In genomic region chr7:106369349-106369748, GRCh38 we compare ENCODE assay signal across 15 cellular contexts.
A peak's percentile ranks its signal among the peaks of the same experiment; 100 is the strongest.
DNase-seq lines count a peak whose midpoint lies in the region; ATAC-seq, FAIRE-seq and TF ChIP-seq lines count a peak whose summit lies in the region.
"Had no signal": no experiment of that assay in that cellular context is flagged by ENCODE, and none has a peak within 500 bp of the region (broad histone marks: within the 10 kb centered on the region; RNA-seq: fewer than 3 reads in every experiment).

No MANE protein-coding gene starts in this region.

- intact Hi-C loops in K562 (cut with micrococcal nuclease) = no loop called here

- no peak for TF ChIP-seq EP300 in K562 (IDR thresholded peaks at IDR 0.05; ENCODE audit: low read length)

- TF ChIP-seq RAD21 in K562 (CRISPR knock-in tag; conservative IDR thresholded peaks at IDR 0.05 in 1 of 2, IDR thresholded peaks at IDR 0.05 in 1 of 2) = no peak

- no peaks in the 10 kb centered on the region for H3K9me3 ChIP-seq in K562 (replicated peaks; ENCODE audit: control insufficient read depth, insufficient read depth, low read depth, low read length)
- H3K9me3 ChIP-seq: SJCRH30 had no signal

- no peaks in the 10 kb centered on the region for H3K79me2 ChIP-seq in K562 (ENCODE audit: control insufficient read depth, insufficient read depth, low read length)

- no peaks in the 10 kb centered on the region for H3K36me3 ChIP-seq in BJ (ENCODE audit: control insufficient read depth, insufficient read depth, low read length)
- H3K36me3 ChIP-seq in K562 (ENCODE audit: control insufficient read depth, insufficient read depth, low read length) = no peaks in the 10 kb centered on the region
- H3K36me3 ChIP-seq: SJCRH30 had no signal

- POLR2A ChIA-PET in BJ (lab: Charles Lee) = no interaction called here
- POLR2A ChIA-PET in K562 (lab: Yijun Ruan, JAX) = interaction anchor here (0.6 to 1.6 kb wide), 4 partner anchors 11 to 204 kb away, joined by 3 to 4 read pairs (median 4); no protein-coding TSS in a partner anchor

- no peak overlapping the region for H3K4me3 Mint-ChIP-seq in HFFc6
- no peak overlapping the region for H3K4me3 Mint-ChIP-seq in chondrocyte (ENCODE audit: unreplicated experiment)

- no peaks in the 10 kb centered on the region for H3K27me3 ChIP-seq in BJ (ENCODE audit: control insufficient read depth, insufficient read depth, low read length)
- H3K27me3 ChIP-seq in K562 (ENCODE audit: control insufficient read depth in 2 of 2, insufficient read depth in 2 of 2, low read length in 2 of 2) = no peaks in the 10 kb centered on the region

- TF ChIP-seq POLR2A in K562 (conservative IDR thresholded peaks at IDR 0.05) (no peak), H54 (IDR thresholded peaks at IDR 0.05; ENCODE audit: low read depth, low read length) (no peak)

- no TSS peak for BruUV-seq in K562 (replicated peaks; lab: Mats Ljungman, UMichigan)

- peaks cover 8% of the 10 kb centered on the region for H3K4me1 Mint-ChIP-seq in HFFc6 (ENCODE audit: low read depth)
- no peaks in the 10 kb centered on the region for H3K4me1 Mint-ChIP-seq in chondrocyte (ENCODE audit: low read depth)

- H3K4me3 ChIP-seq in BJ (ENCODE audit: low read depth, low read length) (no peak overlapping the region), K562 (no peak overlapping the region)
- H3K4me3 ChIP-seq: coronary artery, SJCRH30 had no signal

- no peak overlapping the region for H3K9ac ChIP-seq in K562 (ENCODE audit: insufficient read depth in 1 of 2, low read depth in 2 of 2, low read length in 2 of 2)

- H3K4me2 ChIP-seq in K562 (ENCODE audit: insufficient read depth, low read length) = no peak overlapping the region

- H3K36me3 Mint-ChIP-seq in HFFc6 (ENCODE audit: low read depth) = no peaks in the 10 kb centered on the region
- H3K36me3 Mint-ChIP-seq in chondrocyte (ENCODE audit: low read depth) = no peaks in the 10 kb centered on the region

- 0 out of 2 replicates have a peak overlapping the region, but pooled peaks have one; percentile 14 for H2AFZ ChIP-seq in K562 (ENCODE audit: low read depth, low read length)

- no peaks in the 10 kb centered on the region for H3K9me1 ChIP-seq in K562 (ENCODE audit: control insufficient read depth, insufficient read depth, low read length)

- no peak overlapping the region for H3K27ac Mint-ChIP-seq in HFFc6
- H3K27ac Mint-ChIP-seq in chondrocyte (ENCODE audit: unreplicated experiment) = no peak overlapping the region

- CTCF ChIA-PET in BJ (lab: Yijun Ruan, JAX) (interaction anchor here (1.0 to 1.5 kb wide), 5 partner anchors 9 to 93 kb away, joined by 3 to 5 read pairs (median 3); no protein-coding TSS in a partner anchor), K562 (lab: Yijun Ruan, JAX; ENCODE audit: low intra/inter-chr PET ratio) (no interaction called here)

- FAIRE-seq in K562 (lab: Jason Lieb, UNC) = no peak
- FAIRE-seq in H54 (lab: Jason Lieb, UNC) = no peak

- no peak for ATAC-seq in K562
- ATAC-seq in GM18520 (IDR thresholded peaks at IDR 0.05; ENCODE audit: unreplicated experiment) = no peak
- ATAC-seq: right cardiac atrium had no signal

- H4K20me1 ChIP-seq in K562 (replicated peaks; ENCODE audit: control insufficient read depth, insufficient read depth, low read length) = no peaks in the 10 kb centered on the region

- peak; percentile 30 for DNase-seq in BJ (ENCODE audit: low read depth)
- DNase-seq in HFFc6 = peak; percentile 46
- DNase-seq in K562 (ENCODE audit: extremely low read depth in 1 of 4, low spot score in 3 of 4) = no peak
- DNase-seq in kidney tubule cell (ENCODE audit: low spot score) = peak; percentile 74
- no peak for DNase-seq in H54 (ENCODE audit: insufficient read length, low spot score)
- no peak for DNase-seq in chondrocyte (ENCODE audit: low spot score)
- DNase-seq in NCI-H1436 treated with DMSO at 0.1 percent for 48 hours (lab: John Stamatoyannopoulos, UW) = no peak
- DNase-seq: activated CD4-positive, CD25-positive, alpha-beta regulatory T cell; activated effector memory CD4-positive, alpha-beta T cell treated with anti-CD3 and anti-CD28 coated beads, Interleukin-2, amount 50 U/mL, for 16 hours; midbrain; NCI-H2227 treated with DMSO at 0.1 percent for 48 hours; right cardiac atrium had no signal

- TF ChIP-seq CTCF in BJ (IDR thresholded peaks at IDR 0.05; ENCODE audit: insufficient read depth, low read depth, low read length) (no peak), HFFc6 (IDR thresholded peaks at IDR 0.05) (no peak), K562 (IDR thresholded peaks at IDR 0.05 in 2 of 3, conservative IDR thresholded peaks at IDR 0.05 in 1 of 3; ENCODE audit: insufficient read depth in 2 of 3, low read depth in 1 of 3, low read length in 3 of 3) (no peak), chondrocyte (IDR thresholded peaks at IDR 0.05) (no peak)

- 43% methylated on average over 3 of the region's 3 CpGs for WGBS in K562 (ENCODE audit: insufficient coverage, low coverage, missing lambda C conversion rate)

- in situ Hi-C loops in K562 (cut with MboI) = no loop called here

- no peak overlapping the region for H3K27ac ChIP-seq in K562 (ENCODE audit: extremely low read depth, low read depth, low read length)
- H3K27ac ChIP-seq: coronary artery, SJCRH30 had no signal

- H3K27me3 Mint-ChIP-seq in HFFc6 (ENCODE audit: insufficient read depth) = peaks cover 11% of the 10 kb centered on the region
- H3K27me3 Mint-ChIP-seq in chondrocyte (ENCODE audit: low read depth) = peaks cover 6% of the 10 kb centered on the region

- H3K9me3 Mint-ChIP-seq in HFFc6 (no peaks in the 10 kb centered on the region), chondrocyte (ENCODE audit: low read depth) (no peaks in the 10 kb centered on the region)

- peaks cover 0 to 18% of the 10 kb centered on the region in 2 experiments; a peak in 4 of 5 replicates for H3K4me1 ChIP-seq in K562 (replicated peaks in 1 of 2; ENCODE audit: control insufficient read depth in 2 of 2, insufficient read depth in 2 of 2, low read length in 2 of 2)
- H3K4me1 ChIP-seq: SJCRH30 had no signal

TF ChIP-seq in K562, 482 proteins besides CTCF, POLR2A, EP300 and RAD21:
- 0 out of 2 replicates have a peak, but pooled peaks have one; percentile 19 for TF ChIP-seq FOSL1 (tag; conservative IDR thresholded peaks at IDR 0.05)
- peak; percentile 57 for TF ChIP-seq ATF3 (IDR thresholded peaks at IDR 0.05)
- no peak for TF ChIP-seq ATF3 (CRISPR knock-in tag; conservative IDR thresholded peaks at IDR 0.05)
- peak; percentile 31; the same call in 1 of the 2 replicates for TF ChIP-seq SOX6 (IDR thresholded peaks at IDR 0.05)
- TF ChIP-seq PATZ1 (CRISPR knock-in tag; IDR thresholded peaks at IDR 0.05; ENCODE audit: borderline replicate concordance) = no peak
- no peak for TF ChIP-seq HDAC8 (tag; IDR thresholded peaks at IDR 0.05)
- peak; percentile 88 for TF ChIP-seq ZNF184 (CRISPR knock-in tag; IDR thresholded peaks at IDR 0.05)

Comparison
In these comparisons a context has a peak if more than half of its experiments do, and no peak if none do; other contexts are left out.
1. DNase-seq: peak in BJ (single experiment), HFFc6 (single experiment) and kidney tubule cell (single experiment); none in K562 (0 of 4), H54 (single experiment), chondrocyte (single experiment) and NCI-H1436 treated with DMSO at 0.1 percent for 48 hours (single experiment).